Comparison of ENCODE assay signal across 9 cellular contexts in the genomic region with DNA sequence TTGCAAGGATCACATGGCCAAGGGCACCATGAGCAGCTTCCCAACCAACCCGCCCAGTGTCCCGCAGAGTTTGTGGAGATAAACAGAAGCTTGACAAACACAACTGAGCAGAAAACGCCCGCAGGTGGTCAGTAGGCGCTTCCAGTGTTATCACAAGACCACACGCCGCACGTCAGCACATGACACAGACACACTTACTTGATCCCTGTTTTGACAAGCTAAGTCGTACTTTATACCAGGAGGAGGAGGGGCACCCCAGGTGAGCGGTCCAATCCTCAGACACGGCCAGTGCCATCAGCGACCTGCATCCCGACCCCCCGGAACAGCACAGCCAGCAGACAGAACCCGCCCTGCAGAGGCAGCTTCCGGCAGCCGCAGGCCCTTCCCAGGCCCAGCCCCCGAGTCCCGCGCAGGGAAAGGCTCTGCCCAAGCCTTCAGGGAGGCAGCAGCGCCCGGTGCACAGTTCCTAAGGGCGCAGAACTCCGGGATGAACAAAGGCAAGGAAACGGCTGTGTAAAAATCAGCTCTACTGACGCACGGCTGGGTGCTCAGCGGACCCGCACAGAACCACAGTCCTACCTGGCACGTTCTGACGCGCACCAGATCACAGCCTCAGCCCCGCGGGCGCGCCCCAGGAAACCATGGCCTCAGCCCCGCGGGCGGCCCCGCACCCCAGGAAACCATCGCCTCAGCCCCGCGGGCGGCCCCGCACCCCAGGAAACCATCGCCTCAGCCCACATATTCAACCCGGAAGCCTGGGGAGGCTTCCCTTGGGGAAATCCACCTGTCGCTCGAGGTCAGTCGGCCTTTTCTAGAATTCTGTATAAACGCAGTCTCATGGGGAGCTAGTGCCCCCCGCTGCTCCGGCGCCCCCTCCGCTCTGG. TPM values are rescaled to one million over a fixed set of nuclear protein-coding genes. Genes with fewer than 3 reads are reported as not detected.
A peak's percentile ranks its signal among the peaks of the same experiment; 100 is the strongest.
DNase-seq lines count a peak whose midpoint lies in the region; ATAC-seq and TF ChIP-seq lines count a peak whose summit lies in the region.
"Had no signal": no experiment of that assay in that cellular context is flagged by ENCODE, and none has a peak within 500 bp of the region (broad histone marks: within the 10 kb centered on the region; RNA-seq: fewer than 3 reads in every experiment).

No MANE protein-coding gene starts in this region.

- ATAC-seq in CD8-positive, alpha-beta T cell: peak; percentile 72
- ATAC-seq in HG02840 (IDR thresholded peaks at IDR 0.05; ENCODE audit: low FRiP score, unreplicated experiment): no peak

- intact Hi-C loops in CD8-positive, alpha-beta T cell (cut with DNase I, micrococcal nuclease): loop anchor here (1.0 kb wide), 3 partner anchors 28 to 89 kb away; a partner anchor contains a TSS

- no CpG with 5 or more reads among the region's 55 CpGs for WGBS in mesendoderm (ENCODE audit: extremely low coverage, insufficient coverage, low lambda C conversion rate)

- no peak overlapping the region for H3K4ac ChIP-seq in mesendoderm (ENCODE audit: low read depth, low read length)

- H3K4me1 Mint-ChIP-seq in CD8-positive, alpha-beta T cell (ENCODE audit: low read depth): peaks cover 60% of the 10 kb centered on the region
- H3K4me1 Mint-ChIP-seq in IgD-negative memory B cell: peaks cover 27 to 33% (median 28%) of the 10 kb centered on the region in 3 donors

- peak overlapping the region; percentile 71 for H3K27ac ChIP-seq in CD8-positive, alpha-beta T cell (ENCODE audit: low read depth, low read length)
- H3K27ac ChIP-seq in mesendoderm (ENCODE audit: low read depth, low read length): no peak overlapping the region

- no peaks in the 10 kb centered on the region for H3K36me3 ChIP-seq in CD8-positive, alpha-beta T cell (ENCODE audit: insufficient read depth, low read length)
- H3K36me3 ChIP-seq in mesendoderm (ENCODE audit: control insufficient read depth, insufficient read depth, low read length): no peaks in the 10 kb centered on the region

- H3K27me3 ChIP-seq in CD8-positive, alpha-beta T cell (ENCODE audit: insufficient read depth, low read length): no peaks in the 10 kb centered on the region
- no peaks in the 10 kb centered on the region for H3K27me3 ChIP-seq in mesendoderm (ENCODE audit: insufficient read depth, low read length, poor library complexity)

- no peaks in the 10 kb centered on the region for H3K27me3 Mint-ChIP-seq in CD8-positive, alpha-beta T cell (ENCODE audit: low read depth)
- no peaks in the 10 kb centered on the region for H3K27me3 Mint-ChIP-seq in IgD-negative memory B cell

- no peak overlapping the region for H3K18ac ChIP-seq in mesendoderm (ENCODE audit: low read length)

- H3K9ac ChIP-seq in mesendoderm (ENCODE audit: low read length): no peak overlapping the region

- CTCF ChIA-PET in CD8-positive, alpha-beta T cell (lab: Charles Lee): interaction anchor here (1.0 to 1.5 kb wide), 4 partner anchors 11 to 97 kb away, joined by 3 to 5 read pairs (median 3); no protein-coding TSS in a partner anchor

- no peak overlapping the region for H3K4me2 ChIP-seq in mesendoderm (ENCODE audit: low read length)

- peak overlapping the region; percentile 92 for H3K27ac Mint-ChIP-seq in CD8-positive, alpha-beta T cell
- H3K27ac Mint-ChIP-seq in IgD-negative memory B cell: peak overlapping the region; percentile 86 to 93 (median 89)

- H4K8ac ChIP-seq in mesendoderm (ENCODE audit: low read depth, low read length): no peak overlapping the region

- DNase-seq in CD8-positive, alpha-beta T cell: peak; percentile 46 to 87 (median 72)
- DNase-seq in activated T-helper 1 cell treated with Interleukin-2 at 50 U/mL for 16 hours (ENCODE audit: low read depth) (peak; percentile 65), mucosa of gallbladder (ENCODE audit: low spot score) (peak; percentile 17), SKM-1 (lab: John Stamatoyannopoulos, UW; ENCODE audit: unreplicated experiment) (no peak), NCI-H2171 treated with DMSO at 0.1 percent for 48 hours (lab: John Stamatoyannopoulos, UW) (no peak), mesendoderm (no peak)

- H4K5ac ChIP-seq in mesendoderm (ENCODE audit: low read length): no peak overlapping the region

- H3K79me1 ChIP-seq in mesendoderm (ENCODE audit: low read length): peaks cover 27% of the 10 kb centered on the region

- no peak overlapping the region for H2BK15ac ChIP-seq in mesendoderm (replicated peaks; ENCODE audit: low read depth)

- H3K9me3 Mint-ChIP-seq in CD8-positive, alpha-beta T cell: no peaks in the 10 kb centered on the region
- no peaks in the 10 kb centered on the region for H3K9me3 Mint-ChIP-seq in IgD-negative memory B cell

- peak overlapping the region; percentile 75 for H3K4me3 Mint-ChIP-seq in CD8-positive, alpha-beta T cell
- peak overlapping the region; percentile 62 to 92 (median 84) for H3K4me3 Mint-ChIP-seq in IgD-negative memory B cell

- peaks cover 5% of the 10 kb centered on the region for H3K36me3 Mint-ChIP-seq in CD8-positive, alpha-beta T cell
- peaks cover 5% of the 10 kb centered on the region for H3K36me3 Mint-ChIP-seq in IgD-negative memory B cell

- H2AK5ac ChIP-seq in mesendoderm (ENCODE audit: low read length): no peak overlapping the region

- H3K4me3 ChIP-seq in CD8-positive, alpha-beta T cell (ENCODE audit: low read depth, low read length): peak overlapping the region; percentile 41
- H3K4me3 ChIP-seq in mesendoderm (ENCODE audit: low read length): no peak overlapping the region

- POLR2A ChIA-PET in CD8-positive, alpha-beta T cell (lab: Charles Lee): interaction anchor here (1.1 to 2.1 kb wide), 4 partner anchors 10 to 77 kb away, joined by 3 to 11 read pairs (median 4); a partner anchor contains a TSS

- H3K4me1 ChIP-seq in CD8-positive, alpha-beta T cell (ENCODE audit: insufficient read depth, low read length): peaks cover 64% of the 10 kb centered on the region
- no peaks in the 10 kb centered on the region for H3K4me1 ChIP-seq in mesendoderm (ENCODE audit: control insufficient read depth, low read depth, low read length)

- no peak for TF ChIP-seq CTCF in CD8-positive, alpha-beta T cell (IDR thresholded peaks at IDR 0.05)

- no peak overlapping the region for H2BK120ac ChIP-seq in mesendoderm (ENCODE audit: low read depth, low read length)

- H3K79me2 ChIP-seq in mesendoderm (ENCODE audit: control insufficient read depth, insufficient read depth, low read length): peaks cover 50% of the 10 kb centered on the region

- no peaks in the 10 kb centered on the region for H3K9me3 ChIP-seq in CD8-positive, alpha-beta T cell (ENCODE audit: low read length)

- H3K23ac ChIP-seq in mesendoderm (ENCODE audit: low read length): no peak overlapping the region

- no peak overlapping the region for H2BK5ac ChIP-seq in mesendoderm (ENCODE audit: low read length)

- no peak overlapping the region for H3K56ac ChIP-seq in mesendoderm (ENCODE audit: low read length)

RNA-seq across cellular contexts. Expression of a gene that starts 27.8 kb away (rescaled TPM):
- total RNA-seq in CD8-positive, alpha-beta T cell: 10 to 100 TPM; 25.4 to 28.6 TPM
- polyA plus RNA-seq in IgD-negative memory B cell: 1.6 TPM
- 29.2 TPM for total RNA-seq in mucosa of gallbladder
- 25.3 TPM for polyA plus RNA-seq in mesendoderm (2013, experiment 1 of 2)
- polyA plus RNA-seq in mesendoderm (2013, experiment 2 of 2): 25.6 TPM

RNA-seq across cellular contexts. Expression of a gene that starts 41.7 kb away (rescaled TPM):
- total RNA-seq in CD8-positive, alpha-beta T cell: not detected
- polyA plus RNA-seq in IgD-negative memory B cell: not detected
- 1.3 TPM for total RNA-seq in mucosa of gallbladder
- polyA plus RNA-seq in mesendoderm (2013, experiment 1 of 2): 0.24 TPM
- 0.35 TPM for polyA plus RNA-seq in mesendoderm (2013, experiment 2 of 2)

RNA-seq across cellular contexts. Expression of a gene that starts 44.3 kb away (rescaled TPM):
- not detected for total RNA-seq in CD8-positive, alpha-beta T cell
- polyA plus RNA-seq in IgD-negative memory B cell: not detected
- total RNA-seq in mucosa of gallbladder: 2.6 TPM
- polyA plus RNA-seq in mesendoderm (2013, experiment 1 of 2): 0.45 TPM
- polyA plus RNA-seq in mesendoderm (2013, experiment 2 of 2): 0.42 TPM
- total RNA-seq: Daoy had no signal

RNA-seq across cellular contexts. Expression of a gene that starts 45.6 kb away (rescaled TPM):
- 10 to 100 TPM; 16.7 to 17.4 TPM for total RNA-seq in CD8-positive, alpha-beta T cell
- 69.8 TPM for polyA plus RNA-seq in IgD-negative memory B cell
- total RNA-seq in mucosa of gallbladder: 52.9 TPM
- polyA plus RNA-seq in mesendoderm (2013, experiment 1 of 2): 85.5 TPM
- polyA plus RNA-seq in mesendoderm (2013, experiment 2 of 2): 86.9 TPM

RNA-seq across cellular contexts. Expression of a gene that starts 48.9 kb away (rescaled TPM):
- total RNA-seq in CD8-positive, alpha-beta T cell: not detected
- not detected for polyA plus RNA-seq in IgD-negative memory B cell
- 6.7 TPM for total RNA-seq in mucosa of gallbladder
- polyA plus RNA-seq in mesendoderm (2013, experiment 1 of 2): 0.20 TPM
- polyA plus RNA-seq in mesendoderm (2013, experiment 2 of 2): 0.14 TPM

Comparison
In these comparisons a context has a peak if more than half of its experiments do, and no peak if none do; other contexts are left out.
1. DNase-seq: peak in CD8-positive, alpha-beta T cell (7 of 7), activated T-helper 1 cell treated with Interleukin-2 at 50 U/mL for 16 hours (single experiment) and mucosa of gallbladder (single experiment); none in SKM-1 (single experiment), NCI-H2171 treated with DMSO at 0.1 percent for 48 hours (single experiment) and mesendoderm (single experiment).